Comparison of ENCODE assay signal across 25 cellular contexts in genomic region chr3:153693207-153693606, GRCh38.
"Had no signal": no experiment of that assay in that cellular context is flagged by ENCODE, and none has a peak within 500 bp of the region (broad histone marks: within the 10 kb centered on the region; RNA-seq: fewer than 3 reads in every experiment).

No MANE protein-coding gene starts in this region.

- H3K36me3 ChIP-seq: MG63 had no signal

- H3K27me3 ChIP-seq: MG63 had no signal

- H3K9me3 ChIP-seq: MG63, SK-N-SH had no signal

- H3K27ac ChIP-seq: RWPE1 had no signal

- DNase-seq: IMR-90, Karpas-422, KG1, MG63, NCI-H1092, NCI-H1105 treated with DMSO at 0.1 percent for 48 hours, NCI-H1417 treated with DMSO at 0.1 percent for 48 hours, NCI-H146, NCI-H1694 treated with DMSO at 0.1 percent for 48 hours, NCI-H1930, NCI-H2081, NCI-H2107, NCI-H226, NCI-H446, NCI-H510A, NCI-H524 treated with DMSO at 0.1 percent for 48 hours, NCI-H69, NCI-H774, PC-3, SHP77, SK-N-SH, SW 1271 had no signal

- H3K4me3 ChIP-seq: MG63 had no signal

- ATAC-seq: HepG2, Panc1, PC-3 had no signal
